11 cellular contexts compared by ENCODE assay signal in the genomic region with DNA sequence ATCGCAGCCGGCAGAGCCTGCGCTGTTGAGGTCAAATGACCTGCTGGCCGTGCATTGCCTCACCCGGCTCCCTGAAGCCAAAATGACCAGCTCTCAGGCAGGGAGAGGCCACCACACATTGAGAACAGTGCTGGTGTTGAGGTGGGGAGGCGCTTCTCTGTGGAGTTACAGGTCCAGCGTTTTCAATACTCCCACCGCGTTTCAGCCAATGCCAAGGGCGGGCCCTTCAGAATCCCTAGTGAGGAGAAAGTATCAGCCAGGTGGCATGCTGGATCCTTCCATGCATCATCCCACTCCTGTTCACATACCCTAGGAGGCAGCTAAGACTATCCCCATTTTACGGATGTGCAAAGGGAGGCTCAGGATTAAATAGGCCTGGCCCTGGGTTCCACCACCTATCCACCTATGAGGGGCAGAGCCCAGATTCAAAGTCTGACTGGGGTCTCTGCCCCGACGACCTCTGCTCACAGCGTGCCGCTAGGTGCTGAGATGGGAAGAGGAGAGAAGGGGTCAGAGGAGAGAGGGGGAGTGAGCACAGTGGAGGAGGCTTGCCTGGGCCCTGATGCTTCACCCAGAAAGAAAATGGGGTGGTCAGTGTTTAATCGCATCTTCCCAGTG.
DNase-seq lines count a peak whose midpoint lies in the region; ATAC-seq, FAIRE-seq and TF ChIP-seq lines count a peak whose summit lies in the region.
"Had no signal": no experiment of that assay in that cellular context is flagged by ENCODE, and none has a peak within 500 bp of the region (broad histone marks: within the 10 kb centered on the region; RNA-seq: fewer than 3 reads in every experiment).

No MANE protein-coding gene starts in this region.

- no peak overlapping the region for H3K27ac Mint-ChIP-seq in progenitor cell of endocrine pancreas
- H3K27ac Mint-ChIP-seq: endodermal cell, GM23338 had no signal

- peaks cover 16% of the 10 kb centered on the region for H3K27me3 Mint-ChIP-seq in progenitor cell of endocrine pancreas

- FAIRE-seq in HTR-8/SVneo (lab: Jason Lieb, UNC): no peak
- FAIRE-seq: islet of Langerhans had no signal

- H3K27me3 ChIP-seq in Peyer's patch (no peaks in the 10 kb centered on the region), esophagus (ENCODE audit: control insufficient read depth in 1 of 2, insufficient read depth in 2 of 2, low read length in 2 of 2) (no peaks in the 10 kb centered on the region), skeletal muscle tissue (ENCODE audit: control insufficient read depth in 3 of 3, insufficient read depth in 3 of 3, low read length in 3 of 3) (peaks cover 0 to 3% (median 0%) of the 10 kb centered on the region in 3 donors)

- DNase-seq in Peyer's patch: peak in 1 of 3 donors; percentile 35
- DNase-seq in progenitor cell of endocrine pancreas (ENCODE audit: low spot score, unreplicated experiment): no peak
- DNase-seq in HTR-8/SVneo (ENCODE audit: insufficient read length, low spot score): no peak
- no peak for DNase-seq in activated CD4-positive, CD25-positive, alpha-beta regulatory T cell treated with anti-CD3 and anti-CD28 coated beads, Interleukin-2, amount 50 U/mL, for 72 hours
- DNase-seq in stimulated activated CD4-positive, alpha-beta T cell treated with anti-CD3 and anti-CD28 coated beads, Interleukin-15, amount 100 ng/mL, for 24 hours: no peak

- H3K27ac ChIP-seq in Peyer's patch: peak overlapping the region; percentile 54 to 78 (median 66)
- peak overlapping the region; percentile 33 to 70 for H3K27ac ChIP-seq in esophagus (ENCODE audit: low read depth in 2 of 2, low read length in 1 of 2)
- H3K27ac ChIP-seq in skeletal muscle tissue (ENCODE audit: low read depth, low read length): peak overlapping the region; percentile 65

- TF ChIP-seq POLR2A in Peyer's patch (IDR thresholded peaks at IDR 0.05): no peak

- no peaks in the 10 kb centered on the region for H3K36me3 Mint-ChIP-seq in progenitor cell of endocrine pancreas (ENCODE audit: insufficient read depth)

- H3K4me3 Mint-ChIP-seq in progenitor cell of endocrine pancreas (ENCODE audit: low read depth): no peak overlapping the region
- H3K4me3 Mint-ChIP-seq: endodermal cell, GM23338 had no signal

- peaks cover 16% of the 10 kb centered on the region for H3K4me1 Mint-ChIP-seq in progenitor cell of endocrine pancreas (ENCODE audit: low read depth)
- H3K4me1 Mint-ChIP-seq: GM23338 had no signal

- WGBS in esophagus, 2 donors: 83 to 85% methylated on average over 16 of the region's 16 CpGs

- H3K4me1 ChIP-seq in Peyer's patch: peaks cover 0 to 27% (median 23%) of the 10 kb centered on the region in 4 donors
- peaks cover 5 to 8% of the 10 kb centered on the region in 2 donors for H3K4me1 ChIP-seq in esophagus (ENCODE audit: control insufficient read depth in 2 of 2, insufficient read depth in 2 of 2, low read length in 1 of 2)
- H3K4me1 ChIP-seq in skeletal muscle tissue (ENCODE audit: control insufficient read depth in 3 of 3, insufficient read depth in 3 of 3, low read length in 3 of 3): peaks cover 15 to 23% (median 15%) of the 10 kb centered on the region in 3 donors

- no peaks in the 10 kb centered on the region for H3K9me3 Mint-ChIP-seq in progenitor cell of endocrine pancreas (ENCODE audit: low read depth)
- H3K9me3 Mint-ChIP-seq: endodermal cell, GM23338 had no signal

- peak; percentile 0 for ATAC-seq in GM21381 (IDR thresholded peaks at IDR 0.05; ENCODE audit: unreplicated experiment)

- H3K9ac ChIP-seq in skeletal muscle tissue (ENCODE audit: low read depth in 1 of 3, low read length in 3 of 3): peak overlapping the region in 1 of 3 donors; percentile 16

- no peaks in the 10 kb centered on the region for H3K9me3 ChIP-seq in Peyer's patch
- no peaks in the 10 kb centered on the region for H3K9me3 ChIP-seq in esophagus (ENCODE audit: control insufficient read depth in 2 of 2, insufficient read depth in 1 of 2, low read depth in 1 of 2, low read length in 1 of 2)
- H3K9me3 ChIP-seq in skeletal muscle tissue (ENCODE audit: control insufficient read depth in 3 of 3, low read length in 3 of 3): no peaks in the 10 kb centered on the region

- H3K36me3 ChIP-seq in Peyer's patch (no peaks in the 10 kb centered on the region), esophagus (ENCODE audit: control insufficient read depth in 2 of 2, insufficient read depth in 2 of 2, low read length in 1 of 2) (no peaks in the 10 kb centered on the region), skeletal muscle tissue (ENCODE audit: control insufficient read depth in 3 of 3, insufficient read depth in 3 of 3, low read length in 3 of 3) (no peaks in the 10 kb centered on the region)

- H3K4me3 ChIP-seq in Peyer's patch (peak overlapping the region in 1 of 4 donors; percentile 10), esophagus (ENCODE audit: low read depth in 1 of 2, low read length in 2 of 2) (no peak overlapping the region), skeletal muscle tissue (ENCODE audit: low read length in 3 of 3) (no peak overlapping the region)
- H3K4me3 ChIP-seq: GM23338 had no signal

- TF ChIP-seq CTCF in Peyer's patch (IDR thresholded peaks at IDR 0.05) (no peak), progenitor cell of endocrine pancreas (IDR thresholded peaks at IDR 0.05; ENCODE audit: unreplicated experiment) (no peak)
